In genomic region chr12:56278905-56279304, GRCh38 we compare ENCODE assay signal across 20 cellular contexts. TPM values are rescaled to one million over a fixed set of nuclear protein-coding genes. Genes with fewer than 3 reads are reported as not detected.
A peak's percentile ranks its signal among the peaks of the same experiment; 100 is the strongest.
DNase-seq lines count a peak whose midpoint lies in the region; ATAC-seq and TF ChIP-seq lines count a peak whose summit lies in the region.
"Had no signal": no experiment of that assay in that cellular context is flagged by ENCODE, and none has a peak within 500 bp of the region (broad histone marks: within the 10 kb centered on the region; RNA-seq: fewer than 3 reads in every experiment).

No MANE protein-coding gene starts in this region.

- no peak overlapping the region for H3K27ac ChIP-seq in gastroesophageal sphincter
- H3K27ac ChIP-seq: 22Rv1, BLaER1, C4-2B, GM23248 had no signal

- no peak for ATAC-seq in stimulated activated effector memory CD8-positive, alpha-beta T cell treated with anti-CD3 and anti-CD28 coated beads, Interleukin-12 subunit alpha, Interleukin-12 subunit beta, amount 100 ng/mL, for 72 hours
- ATAC-seq in stimulated activated naive B cell treated with anti-CD40 and anti-IgM and Interleukin-4, amounts not matched to agents 10 μg/mL and 1 μg/mL and 100 μg/mL, for 72 hours (replicated peaks), result no peak
- no peak for ATAC-seq in gastroesophageal sphincter
- ATAC-seq: CD8-positive, alpha-beta T cell had no signal

- H3K27ac Mint-ChIP-seq in activated naive CD8-positive, alpha-beta T cell, result peak overlapping the region; percentile 34
- no peak overlapping the region for H3K27ac Mint-ChIP-seq in activated naive CD8-positive, alpha-beta T cell treated with anti-CD3 and anti-CD28 coated beads for 36 hours
- H3K27ac Mint-ChIP-seq in endothelial cell (ENCODE audit: unreplicated experiment), result no peak overlapping the region
- H3K27ac Mint-ChIP-seq in stimulated activated effector memory CD8-positive, alpha-beta T cell treated with anti-CD3 and anti-CD28 coated beads, Interleukin-12 subunit alpha, Interleukin-12 subunit beta, amount 100 ng/mL, for 72 hours, result peak overlapping the region; percentile 29
- no peak overlapping the region for H3K27ac Mint-ChIP-seq in activated naive CD4-positive, alpha-beta T cell treated with anti-CD3 and anti-CD28 coated beads for 36 hours
- H3K27ac Mint-ChIP-seq in stimulated activated naive B cell treated with anti-CD40 and anti-IgM and Interleukin-4, amounts not matched to agents 10 μg/mL and 1 μg/mL and 100 μg/mL, for 72 hours, result no peak overlapping the region
- H3K27ac Mint-ChIP-seq: B cell; CD8-positive, alpha-beta T cell had no signal

- no peaks in the 10 kb centered on the region for H3K27me3 ChIP-seq in gastroesophageal sphincter
- H3K27me3 ChIP-seq: BLaER1 had no signal

- no peaks in the 10 kb centered on the region for H3K4me1 Mint-ChIP-seq in activated naive CD8-positive, alpha-beta T cell (ENCODE audit: low read depth)
- no peaks in the 10 kb centered on the region for H3K4me1 Mint-ChIP-seq in activated naive CD8-positive, alpha-beta T cell treated with anti-CD3 and anti-CD28 coated beads for 36 hours
- H3K4me1 Mint-ChIP-seq in endothelial cell (ENCODE audit: unreplicated experiment), result no peaks in the 10 kb centered on the region
- no peaks in the 10 kb centered on the region for H3K4me1 Mint-ChIP-seq in stimulated activated effector memory CD8-positive, alpha-beta T cell treated with anti-CD3 and anti-CD28 coated beads, Interleukin-12 subunit alpha, Interleukin-12 subunit beta, amount 100 ng/mL, for 72 hours
- H3K4me1 Mint-ChIP-seq in activated naive CD4-positive, alpha-beta T cell treated with anti-CD3 and anti-CD28 coated beads for 36 hours (ENCODE audit: low read depth), result peaks cover 2% of the 10 kb centered on the region
- H3K4me1 Mint-ChIP-seq in stimulated activated naive B cell treated with anti-CD40 and anti-IgM and Interleukin-4, amounts not matched to agents 10 μg/mL and 1 μg/mL and 100 μg/mL, for 72 hours, result peaks cover 4 to 6% of the 10 kb centered on the region in 2 donors
- H3K4me1 Mint-ChIP-seq: B cell had no signal

- peaks cover 12% of the 10 kb centered on the region for H3K36me3 Mint-ChIP-seq in activated naive CD8-positive, alpha-beta T cell
- peaks cover 37% of the 10 kb centered on the region for H3K36me3 Mint-ChIP-seq in activated naive CD8-positive, alpha-beta T cell treated with anti-CD3 and anti-CD28 coated beads for 36 hours
- peaks cover 33% of the 10 kb centered on the region for H3K36me3 Mint-ChIP-seq in endothelial cell (ENCODE audit: low read depth, unreplicated experiment)
- peaks cover 100% of the 10 kb centered on the region for H3K36me3 Mint-ChIP-seq in stimulated activated effector memory CD8-positive, alpha-beta T cell treated with anti-CD3 and anti-CD28 coated beads, Interleukin-12 subunit alpha, Interleukin-12 subunit beta, amount 100 ng/mL, for 72 hours
- H3K36me3 Mint-ChIP-seq in activated naive CD4-positive, alpha-beta T cell treated with anti-CD3 and anti-CD28 coated beads for 36 hours (ENCODE audit: low read depth), result peaks cover 36% of the 10 kb centered on the region
- peaks cover 22 to 46% of the 10 kb centered on the region in 2 donors for H3K36me3 Mint-ChIP-seq in stimulated activated naive B cell treated with anti-CD40 and anti-IgM and Interleukin-4, amounts not matched to agents 10 μg/mL and 1 μg/mL and 100 μg/mL, for 72 hours

- DNase-seq in activated naive CD8-positive, alpha-beta T cell treated with anti-CD3 and anti-CD28 coated beads for 36 hours, result no peak
- no peak for DNase-seq in endothelial cell (ENCODE audit: low spot score)
- DNase-seq in stimulated activated effector memory CD8-positive, alpha-beta T cell treated with anti-CD3 and anti-CD28 coated beads, Interleukin-12 subunit alpha, Interleukin-12 subunit beta, amount 100 ng/mL, for 72 hours (ENCODE audit: low spot score in 2 of 2), result no peak
- no peak for DNase-seq in activated naive CD4-positive, alpha-beta T cell treated with anti-CD3 and anti-CD28 coated beads for 36 hours
- DNase-seq in stimulated activated naive B cell treated with anti-CD40 and anti-IgM and Interleukin-4, amounts not matched to agents 10 μg/mL and 1 μg/mL and 100 μg/mL, for 72 hours, result no peak
- DNase-seq: Caco-2; CD4-positive, CD25-positive, alpha-beta regulatory T cell; CD8-positive, alpha-beta T cell; DMS153; DND-41; GM23248; H7; HCEC 1CT had no signal

- no peak for TF ChIP-seq POLR2A in gastroesophageal sphincter (IDR thresholded peaks at IDR 0.05)

- CTCF ChIA-PET in activated naive CD4-positive, alpha-beta T cell treated with anti-CD3 and anti-CD28 coated beads for 36 hours (lab: Charles Lee), result interaction anchor here (1.0 to 1.1 kb wide), 2 partner anchors 37 to 103 kb away, joined by 3 read pairs; no protein-coding TSS in a partner anchor

- H3K4me3 ChIP-seq in gastroesophageal sphincter, result no peak overlapping the region
- H3K4me3 ChIP-seq: BLaER1, GM23248 had no signal

- no peaks in the 10 kb centered on the region for H3K9me3 Mint-ChIP-seq in activated naive CD8-positive, alpha-beta T cell (ENCODE audit: low read depth)
- no peaks in the 10 kb centered on the region for H3K9me3 Mint-ChIP-seq in activated naive CD8-positive, alpha-beta T cell treated with anti-CD3 and anti-CD28 coated beads for 36 hours
- H3K9me3 Mint-ChIP-seq in endothelial cell (ENCODE audit: unreplicated experiment), result no peaks in the 10 kb centered on the region
- no peaks in the 10 kb centered on the region for H3K9me3 Mint-ChIP-seq in stimulated activated effector memory CD8-positive, alpha-beta T cell treated with anti-CD3 and anti-CD28 coated beads, Interleukin-12 subunit alpha, Interleukin-12 subunit beta, amount 100 ng/mL, for 72 hours
- no peaks in the 10 kb centered on the region for H3K9me3 Mint-ChIP-seq in activated naive CD4-positive, alpha-beta T cell treated with anti-CD3 and anti-CD28 coated beads for 36 hours
- H3K9me3 Mint-ChIP-seq in stimulated activated naive B cell treated with anti-CD40 and anti-IgM and Interleukin-4, amounts not matched to agents 10 μg/mL and 1 μg/mL and 100 μg/mL, for 72 hours, result no peaks in the 10 kb centered on the region
- H3K9me3 Mint-ChIP-seq: CD4-positive, CD25-positive, alpha-beta regulatory T cell; CD8-positive, alpha-beta T cell had no signal

- H3K9me3 ChIP-seq in gastroesophageal sphincter, result no peaks in the 10 kb centered on the region
- H3K9me3 ChIP-seq: BLaER1, Caco-2 had no signal

- H3K36me3 ChIP-seq in gastroesophageal sphincter, result peaks cover 0 to 100% of the 10 kb centered on the region in 2 donors

- 89 to 100% methylated on average over 1 of the region's 3 CpGs for WGBS in gastroesophageal sphincter (ENCODE audit: low coverage in 1 of 2), 2 donors

- no peak overlapping the region for H3K4me3 Mint-ChIP-seq in activated naive CD8-positive, alpha-beta T cell
- no peak overlapping the region for H3K4me3 Mint-ChIP-seq in activated naive CD8-positive, alpha-beta T cell treated with anti-CD3 and anti-CD28 coated beads for 36 hours
- H3K4me3 Mint-ChIP-seq in endothelial cell (ENCODE audit: unreplicated experiment), result peak overlapping the region; percentile 5
- no peak overlapping the region for H3K4me3 Mint-ChIP-seq in stimulated activated effector memory CD8-positive, alpha-beta T cell treated with anti-CD3 and anti-CD28 coated beads, Interleukin-12 subunit alpha, Interleukin-12 subunit beta, amount 100 ng/mL, for 72 hours
- H3K4me3 Mint-ChIP-seq in activated naive CD4-positive, alpha-beta T cell treated with anti-CD3 and anti-CD28 coated beads for 36 hours, result no peak overlapping the region
- no peak overlapping the region for H3K4me3 Mint-ChIP-seq in stimulated activated naive B cell treated with anti-CD40 and anti-IgM and Interleukin-4, amounts not matched to agents 10 μg/mL and 1 μg/mL and 100 μg/mL, for 72 hours
- H3K4me3 Mint-ChIP-seq: B cell; CD4-positive, CD25-positive, alpha-beta regulatory T cell; CD8-positive, alpha-beta T cell had no signal

- TF ChIP-seq CTCF in endothelial cell (IDR thresholded peaks at IDR 0.05; ENCODE audit: unreplicated experiment) (no peak), gastroesophageal sphincter (IDR thresholded peaks at IDR 0.05) (no peak)

- TF ChIP-seq EP300 in gastroesophageal sphincter (IDR thresholded peaks at IDR 0.05), result no peak

- intact Hi-C loops in activated naive CD4-positive, alpha-beta T cell treated with anti-CD3 and anti-CD28 coated beads for 36 hours (cut with micrococcal nuclease), result no loop called here

- H3K4me1 ChIP-seq in gastroesophageal sphincter, result no peaks in the 10 kb centered on the region
- H3K4me1 ChIP-seq: BLaER1, Caco-2 had no signal

- no peaks in the 10 kb centered on the region for H3K27me3 Mint-ChIP-seq in activated naive CD8-positive, alpha-beta T cell
- H3K27me3 Mint-ChIP-seq in activated naive CD8-positive, alpha-beta T cell treated with anti-CD3 and anti-CD28 coated beads for 36 hours, result no peaks in the 10 kb centered on the region
- peaks cover 1% of the 10 kb centered on the region for H3K27me3 Mint-ChIP-seq in endothelial cell (ENCODE audit: unreplicated experiment)
- no peaks in the 10 kb centered on the region for H3K27me3 Mint-ChIP-seq in activated naive CD4-positive, alpha-beta T cell treated with anti-CD3 and anti-CD28 coated beads for 36 hours (ENCODE audit: low read depth)
- H3K27me3 Mint-ChIP-seq in stimulated activated naive B cell treated with anti-CD40 and anti-IgM and Interleukin-4, amounts not matched to agents 10 μg/mL and 1 μg/mL and 100 μg/mL, for 72 hours, result no peaks in the 10 kb centered on the region
- H3K27me3 Mint-ChIP-seq: B cell; CD4-positive, CD25-positive, alpha-beta regulatory T cell had no signal

RNA-seq across cellular contexts. Expression of gene COQ10A, which starts 12.2 kb away (rescaled TPM):
- total RNA-seq in activated naive CD8-positive, alpha-beta T cell treated with anti-CD3 and anti-CD28 coated beads for 36 hours, result 10 to 100 TPM in 1 of 2 experiments, 1 to 10 TPM in 1; 9.5 to 10.6 TPM
- total RNA-seq in endothelial cell (ENCODE audit: unreplicated experiment) (20.3 TPM), gastroesophageal sphincter (10 to 100 TPM in 3 of 4 donors, 1 to 10 TPM in 1; 9.3 to 18.4 (median 12.5) TPM)
- total RNA-seq in activated naive CD4-positive, alpha-beta T cell treated with anti-CD3 and anti-CD28 coated beads for 36 hours, result 1 to 10 TPM; 3.5 to 6.1 TPM

RNA-seq across cellular contexts. Expression of gene ANKRD52, which starts 20.7 kb away (rescaled TPM):
- 10 to 100 TPM; 41.9 to 47.0 TPM for total RNA-seq in activated naive CD8-positive, alpha-beta T cell treated with anti-CD3 and anti-CD28 coated beads for 36 hours
- total RNA-seq in endothelial cell (ENCODE audit: unreplicated experiment) (48.5 TPM), gastroesophageal sphincter (10 to 100 TPM; 12.9 to 37.8 (median 15.6) TPM)
- total RNA-seq in activated naive CD4-positive, alpha-beta T cell treated with anti-CD3 and anti-CD28 coated beads for 36 hours, result 10 to 100 TPM; 23.6 to 25.6 TPM

RNA-seq across cellular contexts. Expression of gene CS, which starts 21.2 kb away (rescaled TPM):
- 100 to 1,000 TPM; 288 to 311 TPM for total RNA-seq in activated naive CD8-positive, alpha-beta T cell treated with anti-CD3 and anti-CD28 coated beads for 36 hours
- 187 TPM for total RNA-seq in endothelial cell (ENCODE audit: unreplicated experiment)
- total RNA-seq in activated naive CD4-positive, alpha-beta T cell treated with anti-CD3 and anti-CD28 coated beads for 36 hours, result 100 to 1,000 TPM; 330 to 336 TPM
- 100 to 1,000 TPM; 102 to 174 (median 103) TPM for total RNA-seq in gastroesophageal sphincter

RNA-seq across cellular contexts. Expression of gene CNPY2, which starts 36.9 kb away (rescaled TPM):
- total RNA-seq in activated naive CD8-positive, alpha-beta T cell treated with anti-CD3 and anti-CD28 coated beads for 36 hours, result 100 to 1,000 TPM; 133 to 142 TPM
- total RNA-seq in endothelial cell (ENCODE audit: unreplicated experiment) (203 TPM), gastroesophageal sphincter (10 to 100 TPM; 55.7 to 82.0 (median 65.2) TPM)
- 10 to 100 TPM; 47.5 to 57.3 TPM for total RNA-seq in activated naive CD4-positive, alpha-beta T cell treated with anti-CD3 and anti-CD28 coated beads for 36 hours

RNA-seq across cellular contexts. Expression of gene SLC39A5, which starts 49.1 kb away (rescaled TPM):
- total RNA-seq in activated naive CD8-positive, alpha-beta T cell treated with anti-CD3 and anti-CD28 coated beads for 36 hours, result under 1 TPM; 0.44 to 0.49 TPM
- total RNA-seq in endothelial cell (ENCODE audit: unreplicated experiment) (not detected), gastroesophageal sphincter (1 to 10 TPM in 1 of 4 donors, not detected in 3; 1.7 TPM)
- total RNA-seq in activated naive CD4-positive, alpha-beta T cell treated with anti-CD3 and anti-CD28 coated beads for 36 hours, result 1 to 10 TPM in 1 of 2 experiments, under 1 TPM in 1; 0.98 to 1.8 TPM
- total RNA-seq: CD8-positive, alpha-beta T cell; GM23248; H1; H7 had no signal

Comparison
In these comparisons a context has a peak if more than half of its experiments do, and no peak if none do; other contexts are left out.
1. H3K27ac Mint-ChIP-seq: peak in activated naive CD8-positive, alpha-beta T cell (single experiment) and stimulated activated effector memory CD8-positive, alpha-beta T cell treated with anti-CD3 and anti-CD28 coated beads, Interleukin-12 subunit alpha, Interleukin-12 subunit beta, amount 100 ng/mL, for 72 hours (single experiment); none in activated naive CD8-positive, alpha-beta T cell treated with anti-CD3 and anti-CD28 coated beads for 36 hours (single experiment), endothelial cell (single experiment), activated naive CD4-positive, alpha-beta T cell treated with anti-CD3 and anti-CD28 coated beads for 36 hours (single experiment) and stimulated activated naive B cell treated with anti-CD40 and anti-IgM and Interleukin-4, amounts not matched to agents 10 μg/mL and 1 μg/mL and 100 μg/mL, for 72 hours (single experiment).